6 cellular contexts compared by ENCODE assay signal in genomic region chr13:85123501-85123900, GRCh38.
DNase-seq lines count a peak whose midpoint lies in the region; TF ChIP-seq lines count a peak whose summit lies in the region.
"Not testable (repeated sequence)": the region's sequence is repeated elsewhere in the genome, so short reads cannot be mapped to it uniquely, and the experiment has no call there.

No MANE protein-coding gene starts in this region.

- not testable (repeated sequence) for H3K23ac ChIP-seq in H9 (ENCODE audit: insufficient read length, low read depth, low read length); mesendoderm (ENCODE audit: low read length)

- H2BK15ac ChIP-seq in H9 (ENCODE audit: low read depth, low read length); mesendoderm (replicated peaks; ENCODE audit: low read depth): not testable (repeated sequence)

- H2BK12ac ChIP-seq in H9 (ENCODE audit: insufficient read length, low read depth, low read length) = not testable (repeated sequence)

- not testable (repeated sequence) for H2AFZ ChIP-seq in H9 (ENCODE audit: low read length)

- H2AK5ac ChIP-seq in H9 (ENCODE audit: insufficient read length, low read length); mesendoderm (ENCODE audit: low read length): not testable (repeated sequence)

- H3K9ac ChIP-seq in ES-I3 (ENCODE audit: low read depth, low read length) = peak overlapping the region; percentile 11; the same call in 1 of the 2 replicates
- not testable (repeated sequence) for H3K9ac ChIP-seq in H9 (ENCODE audit: extremely low read depth, insufficient read length, low read length); mesendoderm (ENCODE audit: low read length)

- not testable (repeated sequence) for H3K27me3 Mint-ChIP-seq in H9 (ENCODE audit: low read depth); chondrocyte (ENCODE audit: low read depth)

- not testable (repeated sequence) for H3K56ac ChIP-seq in H9 (ENCODE audit: insufficient read length, low read depth, low read length); mesendoderm (ENCODE audit: low read length)

- DNase-seq in DMS53 (lab: John Stamatoyannopoulos, UW) (peak; percentile 1), H9 (peak; percentile 53), NCI-H748 (lab: John Stamatoyannopoulos, UW; ENCODE audit: unreplicated experiment) (peak; percentile 48), mesendoderm (peak; percentile 6)
- DNase-seq in chondrocyte (ENCODE audit: low spot score) = not testable (repeated sequence)

- not testable (repeated sequence) for H3K4me3 ChIP-seq in mesendoderm (ENCODE audit: low read length)

- H4K5ac ChIP-seq in H9 (ENCODE audit: insufficient read length, low read depth, low read length); mesendoderm (ENCODE audit: low read length): not testable (repeated sequence)

- H3K27ac ChIP-seq in H9 (ENCODE audit: insufficient read length, low read depth, low read length); mesendoderm (ENCODE audit: low read depth, low read length): not testable (repeated sequence)

- WGBS in H9 (ENCODE audit: extremely low coverage, insufficient read length, low lambda C conversion rate) = no CpG with 5 or more reads among the region's 14 CpGs
- no CpG with 5 or more reads among the region's 14 CpGs for WGBS in mesendoderm (ENCODE audit: extremely low coverage, insufficient coverage, low lambda C conversion rate)

- H4K91ac ChIP-seq in H9 (ENCODE audit: insufficient read length, low read depth, low read length) = not testable (repeated sequence)

- H3K4me1 ChIP-seq in ES-I3 (ENCODE audit: insufficient read depth, low read length); H9 (ENCODE audit: insufficient read depth, low read length); mesendoderm (ENCODE audit: control insufficient read depth, low read depth, low read length): not testable (repeated sequence)

- H3K4me2 ChIP-seq in H9 (ENCODE audit: insufficient read depth, insufficient read length, low read length); mesendoderm (ENCODE audit: low read length): not testable (repeated sequence)

- not testable (repeated sequence) for H3K14ac ChIP-seq in H9 (ENCODE audit: insufficient read depth, low read length)

- H4K20me1 ChIP-seq in H9 (ENCODE audit: control insufficient read depth, insufficient read depth, insufficient read length) = not testable (repeated sequence)

- H3K18ac ChIP-seq in H9 (ENCODE audit: insufficient read length, low read depth, low read length); mesendoderm (ENCODE audit: low read length): not testable (repeated sequence)

- not testable (repeated sequence) for H2BK20ac ChIP-seq in H9 (ENCODE audit: low read depth, low read length, poor library complexity, severe bottlenecking)

- H3K27me3 ChIP-seq in H9 (ENCODE audit: insufficient read depth, low read length); mesendoderm (ENCODE audit: insufficient read depth, low read length, poor library complexity): not testable (repeated sequence)

- H4K8ac ChIP-seq in H9 (replicated peaks; ENCODE audit: insufficient read length, low read depth, low read length); mesendoderm (ENCODE audit: low read depth, low read length): not testable (repeated sequence)

- not testable (repeated sequence) for H3K79me1 ChIP-seq in H9 (ENCODE audit: insufficient read depth, low read depth, low read length, poor library complexity, severe bottlenecking); mesendoderm (ENCODE audit: low read length)

- not testable (repeated sequence) for H3K4me1 Mint-ChIP-seq in H9; chondrocyte (ENCODE audit: low read depth)

- H3K36me3 ChIP-seq in ES-I3 (ENCODE audit: insufficient read depth, low read length); mesendoderm (ENCODE audit: control insufficient read depth, insufficient read depth, low read length): not testable (repeated sequence)

- not testable (repeated sequence) for H2BK5ac ChIP-seq in H9 (ENCODE audit: insufficient read length, low read length); mesendoderm (ENCODE audit: low read length)

- not testable (repeated sequence) for H3K27ac Mint-ChIP-seq in H9; chondrocyte (ENCODE audit: unreplicated experiment)

- H3K79me2 ChIP-seq in H9 (ENCODE audit: insufficient read depth, low read length); mesendoderm (ENCODE audit: control insufficient read depth, insufficient read depth, low read length): not testable (repeated sequence)

- H3K4ac ChIP-seq in H9 (ENCODE audit: low read depth, low read length); mesendoderm (ENCODE audit: low read depth, low read length): not testable (repeated sequence)

- not testable (repeated sequence) for H3T11ph ChIP-seq in H9 (ENCODE audit: low read length)

- not testable (repeated sequence) for H3K36me3 Mint-ChIP-seq in H9 (ENCODE audit: insufficient read depth in 1 of 3, low read depth in 3 of 3); chondrocyte (ENCODE audit: low read depth)

- not testable (repeated sequence) for H3K9me3 ChIP-seq in ES-I3 (ENCODE audit: control insufficient read depth, insufficient read depth, low read length); H9 (ENCODE audit: control insufficient read depth, low read depth, low read length)

- H3K23me2 ChIP-seq in H9 (ENCODE audit: insufficient read length, low read depth, low read length, poor library complexity, severe bottlenecking) = not testable (repeated sequence)

- H3K9me3 Mint-ChIP-seq in H9 = not testable (repeated sequence)
- peaks cover 11% of the 10 kb centered on the region for H3K9me3 Mint-ChIP-seq in chondrocyte (ENCODE audit: low read depth)

- not testable (repeated sequence) for H2BK120ac ChIP-seq in H9 (ENCODE audit: low read depth, low read length, poor library complexity, severe bottlenecking); mesendoderm (ENCODE audit: low read depth, low read length)

- not testable (repeated sequence) for H3K4me3 Mint-ChIP-seq in H9
- H3K4me3 Mint-ChIP-seq in chondrocyte (ENCODE audit: unreplicated experiment) = peak overlapping the region; percentile 19

- TF ChIP-seq CTCF in H9 (conservative IDR thresholded peaks at IDR 0.05); chondrocyte (IDR thresholded peaks at IDR 0.05): not testable (repeated sequence)
